6 cellular contexts compared by ENCODE assay signal in the genomic region with DNA sequence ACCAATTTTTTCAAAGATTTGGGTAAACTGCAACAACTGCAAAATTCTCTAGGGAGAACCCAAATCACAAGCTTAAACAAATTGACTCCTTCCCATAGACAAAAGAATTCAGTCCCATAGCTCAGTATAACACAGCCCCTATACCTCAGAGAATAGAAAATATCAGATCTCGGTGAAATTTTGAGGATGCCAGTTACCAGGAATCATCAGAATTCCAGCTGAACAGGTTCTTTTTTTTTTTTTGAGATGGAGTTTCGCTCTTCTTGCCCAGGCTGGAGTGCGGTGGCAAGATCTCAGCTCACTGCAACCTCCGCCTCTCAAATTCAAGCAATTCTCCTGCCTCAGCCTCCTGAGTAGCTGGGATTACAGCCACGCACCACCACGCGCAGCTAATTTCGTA.
"Had no signal": no experiment of that assay in that cellular context is flagged by ENCODE, and none has a peak within 500 bp of the region (broad histone marks: within the 10 kb centered on the region; RNA-seq: fewer than 3 reads in every experiment).

No MANE protein-coding gene starts in this region.

- H3K27me3 Mint-ChIP-seq: IgD-negative memory B cell had no signal

- H3K4me3 Mint-ChIP-seq: IgD-negative memory B cell had no signal

- H3K9me3 Mint-ChIP-seq: IgD-negative memory B cell had no signal

- ATAC-seq: HepG2, K562 had no signal

- DNase-seq: IMR-90, KBM-7 had no signal

- H3K27ac ChIP-seq: HL-60 had no signal

- H3K4me3 ChIP-seq: K562 had no signal
